13 cellular contexts compared by ENCODE assay signal in genomic region chr14:92503756-92504491, GRCh38. TPM values are rescaled to one million over a fixed set of nuclear protein-coding genes. Genes with fewer than 3 reads are reported as not detected.
DNase-seq lines count a peak whose midpoint lies in the region; ATAC-seq and TF ChIP-seq lines count a peak whose summit lies in the region.
"Had no signal": no experiment of that assay in that cellular context is flagged by ENCODE, and none has a peak within 500 bp of the region (broad histone marks: within the 10 kb centered on the region; RNA-seq: fewer than 3 reads in every experiment).

No MANE protein-coding gene starts in this region.

- H3K4me1 Mint-ChIP-seq in natural killer cell treated with Interleukin-12 subunit alpha and Interleukin-12 subunit beta and Interleukin-15 and Interleukin-18, amount 100 ng/mL, for 72 hours (ENCODE audit: low read depth in 2 of 2): peaks cover 15 to 22% of the 10 kb centered on the region in 2 donors
- H3K4me1 Mint-ChIP-seq in natural killer cell (peaks cover 0 to 12% of the 10 kb centered on the region in 2 donors), WTC11 (peaks cover 13% of the 10 kb centered on the region)
- H3K4me1 Mint-ChIP-seq in activated CD4-positive, alpha-beta memory T cell treated with anti-CD3 and anti-CD28 coated beads, Interleukin-2, amount 10 ng/mL, durations not matched to agents 7 days and 5 days: peaks cover 15% of the 10 kb centered on the region

- H3K4me3 Mint-ChIP-seq in natural killer cell treated with Interleukin-12 subunit alpha and Interleukin-12 subunit beta and Interleukin-15 and Interleukin-18, amount 100 ng/mL, for 72 hours: no peak overlapping the region
- no peak overlapping the region for H3K4me3 Mint-ChIP-seq in natural killer cell
- no peak overlapping the region for H3K4me3 Mint-ChIP-seq in activated CD4-positive, alpha-beta memory T cell treated with anti-CD3 and anti-CD28 coated beads, Interleukin-2, amount 10 ng/mL, durations not matched to agents 7 days and 5 days
- no peak overlapping the region for H3K4me3 Mint-ChIP-seq in WTC11

- no peaks in the 10 kb centered on the region for H3K36me3 ChIP-seq in brain microvascular endothelial cell (replicated peaks)
- H3K36me3 ChIP-seq: esophagus muscularis mucosa had no signal

- in situ Hi-C loops in brain microvascular endothelial cell (cut with HindIII; ENCODE audit: low pct_ligation_motif_present, low sequenced_read_pairs): no loop called here

- H3K4me3 ChIP-seq in brain microvascular endothelial cell (ENCODE audit: low read depth, low read length): no peak overlapping the region
- H3K4me3 ChIP-seq: esophagus muscularis mucosa had no signal

- H3K36me3 Mint-ChIP-seq in natural killer cell treated with Interleukin-12 subunit alpha and Interleukin-12 subunit beta and Interleukin-15 and Interleukin-18, amount 100 ng/mL, for 72 hours: no peaks in the 10 kb centered on the region
- H3K36me3 Mint-ChIP-seq in natural killer cell (no peaks in the 10 kb centered on the region), WTC11 (no peaks in the 10 kb centered on the region)
- no peaks in the 10 kb centered on the region for H3K36me3 Mint-ChIP-seq in activated CD4-positive, alpha-beta memory T cell treated with anti-CD3 and anti-CD28 coated beads, Interleukin-2, amount 10 ng/mL, durations not matched to agents 7 days and 5 days (ENCODE audit: low read depth)

- no peak for ATAC-seq in natural killer cell treated with Interleukin-12 subunit alpha and Interleukin-12 subunit beta and Interleukin-15 and Interleukin-18, amount 100 ng/mL, for 72 hours
- ATAC-seq in natural killer cell (no peak), WTC11 (no peak), GM21360 (IDR thresholded peaks at IDR 0.05; ENCODE audit: unreplicated experiment) (no peak)

- TF ChIP-seq CTCF in natural killer cell (IDR thresholded peaks at IDR 0.05) (no peak), brain microvascular endothelial cell (IDR thresholded peaks at IDR 0.05; ENCODE audit: low read depth, low read length, missing control alignments) (peak; percentile 4), WTC11 (IDR thresholded peaks at IDR 0.05) (no peak)

- intact Hi-C loops in natural killer cell (cut with micrococcal nuclease): no loop called here

- POLR2A ChIA-PET in activated CD4-positive, alpha-beta memory T cell treated with anti-CD3 and anti-CD28 coated beads, Interleukin-2, amount 10 ng/mL, durations not matched to agents 7 days and 5 days (lab: Charles Lee): interaction anchor here (1.0 kb wide), 1 partner anchor 10 kb away, joined by 4 read pairs; the partner anchor contains the start of gene RIN3
- POLR2A ChIA-PET in WTC11 (lab: Charles Lee): no interaction called here

- H3K9me3 Mint-ChIP-seq in natural killer cell treated with Interleukin-12 subunit alpha and Interleukin-12 subunit beta and Interleukin-15 and Interleukin-18, amount 100 ng/mL, for 72 hours: no peaks in the 10 kb centered on the region
- H3K9me3 Mint-ChIP-seq in natural killer cell: no peaks in the 10 kb centered on the region
- no peaks in the 10 kb centered on the region for H3K9me3 Mint-ChIP-seq in activated CD4-positive, alpha-beta memory T cell treated with anti-CD3 and anti-CD28 coated beads, Interleukin-2, amount 10 ng/mL, durations not matched to agents 7 days and 5 days
- H3K9me3 Mint-ChIP-seq in WTC11: no peaks in the 10 kb centered on the region

- CTCF ChIA-PET in activated CD4-positive, alpha-beta memory T cell treated with anti-CD3 and anti-CD28 coated beads, Interleukin-2, amount 10 ng/mL, durations not matched to agents 7 days and 5 days (lab: Charles Lee): no interaction called here
- CTCF ChIA-PET in WTC11 (lab: Charles Lee): interaction anchor here (0.6 kb wide), 2 partner anchors 23 to 468 kb away, joined by 3 read pairs; no protein-coding TSS in a partner anchor

- peaks cover 0 to 2% of the 10 kb centered on the region in 2 donors for H3K27me3 Mint-ChIP-seq in natural killer cell treated with Interleukin-12 subunit alpha and Interleukin-12 subunit beta and Interleukin-15 and Interleukin-18, amount 100 ng/mL, for 72 hours
- no peaks in the 10 kb centered on the region for H3K27me3 Mint-ChIP-seq in natural killer cell (ENCODE audit: low read depth in 2 of 2)
- H3K27me3 Mint-ChIP-seq in activated CD4-positive, alpha-beta memory T cell treated with anti-CD3 and anti-CD28 coated beads, Interleukin-2, amount 10 ng/mL, durations not matched to agents 7 days and 5 days: peaks cover 25% of the 10 kb centered on the region
- no peaks in the 10 kb centered on the region for H3K27me3 Mint-ChIP-seq in WTC11 (ENCODE audit: low read depth)

- H3K27ac ChIP-seq in brain microvascular endothelial cell: peak overlapping the region; percentile 76
- H3K27ac ChIP-seq: esophagus muscularis mucosa, HL-60 had no signal

- H3K27me3 ChIP-seq in brain microvascular endothelial cell (replicated peaks): no peaks in the 10 kb centered on the region
- H3K27me3 ChIP-seq: esophagus muscularis mucosa had no signal

- H3K27ac Mint-ChIP-seq in natural killer cell treated with Interleukin-12 subunit alpha and Interleukin-12 subunit beta and Interleukin-15 and Interleukin-18, amount 100 ng/mL, for 72 hours: peak overlapping the region in 1 of 2 donors; percentile 74
- no peak overlapping the region for H3K27ac Mint-ChIP-seq in natural killer cell
- H3K27ac Mint-ChIP-seq in activated CD4-positive, alpha-beta memory T cell treated with anti-CD3 and anti-CD28 coated beads, Interleukin-2, amount 10 ng/mL, durations not matched to agents 7 days and 5 days: no peak overlapping the region
- no peak overlapping the region for H3K27ac Mint-ChIP-seq in WTC11

- peak; percentile 12 for DNase-seq in natural killer cell treated with Interleukin-12 subunit alpha and Interleukin-12 subunit beta and Interleukin-15 and Interleukin-18, amount 100 ng/mL, for 72 hours (ENCODE audit: low spot score)
- DNase-seq in natural killer cell (no peak), brain microvascular endothelial cell (peak; percentile 76), kidney glomerular epithelial cell (lab: John Stamatoyannopoulos, UW) (peak; percentile 65), NCI-H2107 (lab: John Stamatoyannopoulos, UW) (no peak), WTC11 (ENCODE audit: low spot score) (no peak)
- no peak for DNase-seq in activated CD4-positive, alpha-beta memory T cell treated with anti-CD3 and anti-CD28 coated beads, Interleukin-2, amount 10 ng/mL, durations not matched to agents 7 days and 5 days
- DNase-seq: AML-193, retina, RPMI8226 had no signal

TF ChIP-seq in WTC11, 78 proteins besides CTCF, POLR2A, EP300 and RAD21 (continues in another document):
- no peak for TF ChIP-seq FOXP4 (CRISPR knock-in tag; IDR thresholded peaks at IDR 0.05)
- no peak for TF ChIP-seq ATF3 (CRISPR knock-in tag; conservative IDR thresholded peaks at IDR 0.05)
- TF ChIP-seq SMAD3 (CRISPR knock-in tag; IDR thresholded peaks at IDR 0.05; ENCODE audit: borderline replicate concordance): no peak
- TF ChIP-seq MYBL2 (CRISPR knock-in tag; IDR thresholded peaks at IDR 0.05): no peak
- TF ChIP-seq RELA (CRISPR knock-in tag; IDR thresholded peaks at IDR 0.05; ENCODE audit: borderline replicate concordance): no peak
- no peak for TF ChIP-seq ZNF281 (CRISPR knock-in tag; IDR thresholded peaks at IDR 0.05)
- no peak for TF ChIP-seq KAT7 (CRISPR knock-in tag; IDR thresholded peaks at IDR 0.05; ENCODE audit: borderline replicate concordance)
- TF ChIP-seq ESRRA (CRISPR knock-in tag; IDR thresholded peaks at IDR 0.05; ENCODE audit: borderline replicate concordance): no peak

RNA-seq across cellular contexts. Expression of gene RIN3, which starts 9.7 kb away (rescaled TPM):
- total RNA-seq in natural killer cell treated with Interleukin-12 subunit alpha and Interleukin-12 subunit beta and Interleukin-15 and Interleukin-18, amount 100 ng/mL, for 72 hours: 100 to 1,000 TPM; 151 to 202 TPM
- total RNA-seq in natural killer cell (100 to 1,000 TPM; 248 to 289 (median 282) TPM), WTC11 (2021) (2.7 to 3.3 TPM (median 3.0 TPM) in 3 replicates)
- total RNA-seq in activated CD4-positive, alpha-beta memory T cell treated with anti-CD3 and anti-CD28 coated beads, Interleukin-2, amount 10 ng/mL, durations not matched to agents 7 days and 5 days: 10 to 100 TPM; 29.3 to 31.5 TPM

Comparison
In these comparisons a context has a peak if more than half of its experiments do, and no peak if none do; other contexts are left out.
1. DNase-seq: peak in natural killer cell treated with Interleukin-12 subunit alpha and Interleukin-12 subunit beta and Interleukin-15 and Interleukin-18, amount 100 ng/mL, for 72 hours (single experiment), brain microvascular endothelial cell (single experiment) and kidney glomerular epithelial cell (single experiment); none in natural killer cell (single experiment), NCI-H2107 (single experiment), activated CD4-positive, alpha-beta memory T cell treated with anti-CD3 and anti-CD28 coated beads, Interleukin-2, amount 10 ng/mL, durations not matched to agents 7 days and 5 days (single experiment) and WTC11 (single experiment).
2. RNA of gene RIN3, which starts 9.7 kb away (total RNA-seq): 248 to 289 TPM in natural killer cell and 151 to 202 TPM in natural killer cell treated with Interleukin-12 subunit alpha and Interleukin-12 subunit beta and Interleukin-15 and Interleukin-18, amount 100 ng/mL, for 72 hours; 29.3 to 31.5 TPM in activated CD4-positive, alpha-beta memory T cell treated with anti-CD3 and anti-CD28 coated beads, Interleukin-2, amount 10 ng/mL, durations not matched to agents 7 days and 5 days and 2.7 to 3.3 TPM in WTC11; every median in the first group is over 4 times any median in the second.